Comparison of ENCODE assay signal across 1 cellular context in the genomic region with DNA sequence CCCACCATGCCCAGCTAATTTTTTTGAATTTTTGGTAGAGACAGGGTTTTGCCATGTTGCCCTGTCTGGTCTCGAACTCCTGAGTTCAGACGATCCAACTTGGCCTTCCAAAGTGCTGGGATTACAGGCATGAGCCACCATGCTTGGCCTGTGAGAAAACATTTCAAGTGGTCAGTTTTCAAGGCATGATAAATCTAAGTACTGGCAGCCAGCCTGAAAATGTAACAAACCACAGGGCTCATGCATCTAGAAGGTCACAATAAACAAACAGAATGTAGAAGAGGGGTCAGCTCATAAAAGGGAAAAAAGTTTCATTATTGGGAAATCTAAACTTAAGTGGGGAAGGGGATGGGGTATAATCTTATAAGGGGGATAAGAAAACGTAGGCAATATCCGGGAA.
TF ChIP-seq lines count a peak whose summit lies in the region.

No MANE protein-coding gene starts in this region.

TF ChIP-seq in HepG2, 621 proteins besides CTCF, POLR2A, EP300 and RAD21 (continued from another document):
- TF ChIP-seq, protein P1, sequence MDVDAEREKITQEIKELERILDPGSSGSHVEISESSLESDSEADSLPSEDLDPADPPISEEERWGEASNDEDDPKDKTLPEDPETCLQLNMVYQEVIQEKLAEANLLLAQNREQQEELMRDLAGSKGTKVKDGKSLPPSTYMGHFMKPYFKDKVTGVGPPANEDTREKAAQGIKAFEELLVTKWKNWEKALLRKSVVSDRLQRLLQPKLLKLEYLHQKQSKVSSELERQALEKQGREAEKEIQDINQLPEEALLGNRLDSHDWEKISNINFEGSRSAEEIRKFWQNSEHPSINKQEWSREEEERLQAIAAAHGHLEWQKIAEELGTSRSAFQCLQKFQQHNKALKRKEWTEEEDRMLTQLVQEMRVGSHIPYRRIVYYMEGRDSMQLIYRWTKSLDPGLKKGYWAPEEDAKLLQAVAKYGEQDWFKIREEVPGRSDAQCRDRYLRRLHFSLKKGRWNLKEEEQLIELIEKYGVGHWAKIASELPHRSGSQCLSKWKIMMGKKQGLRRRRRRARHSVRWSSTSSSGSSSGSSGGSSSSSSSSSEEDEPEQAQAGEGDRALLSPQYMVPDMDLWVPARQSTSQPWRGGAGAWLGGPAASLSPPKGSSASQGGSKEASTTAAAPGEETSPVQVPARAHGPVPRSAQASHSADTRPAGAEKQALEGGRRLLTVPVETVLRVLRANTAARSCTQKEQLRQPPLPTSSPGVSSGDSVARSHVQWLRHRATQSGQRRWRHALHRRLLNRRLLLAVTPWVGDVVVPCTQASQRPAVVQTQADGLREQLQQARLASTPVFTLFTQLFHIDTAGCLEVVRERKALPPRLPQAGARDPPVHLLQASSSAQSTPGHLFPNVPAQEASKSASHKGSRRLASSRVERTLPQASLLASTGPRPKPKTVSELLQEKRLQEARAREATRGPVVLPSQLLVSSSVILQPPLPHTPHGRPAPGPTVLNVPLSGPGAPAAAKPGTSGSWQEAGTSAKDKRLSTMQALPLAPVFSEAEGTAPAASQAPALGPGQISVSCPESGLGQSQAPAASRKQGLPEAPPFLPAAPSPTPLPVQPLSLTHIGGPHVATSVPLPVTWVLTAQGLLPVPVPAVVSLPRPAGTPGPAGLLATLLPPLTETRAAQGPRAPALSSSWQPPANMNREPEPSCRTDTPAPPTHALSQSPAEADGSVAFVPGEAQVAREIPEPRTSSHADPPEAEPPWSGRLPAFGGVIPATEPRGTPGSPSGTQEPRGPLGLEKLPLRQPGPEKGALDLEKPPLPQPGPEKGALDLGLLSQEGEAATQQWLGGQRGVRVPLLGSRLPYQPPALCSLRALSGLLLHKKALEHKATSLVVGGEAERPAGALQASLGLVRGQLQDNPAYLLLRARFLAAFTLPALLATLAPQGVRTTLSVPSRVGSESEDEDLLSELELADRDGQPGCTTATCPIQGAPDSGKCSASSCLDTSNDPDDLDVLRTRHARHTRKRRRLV (CRISPR knock-in tag; IDR thresholded peaks at IDR 0.05): no peak
- no peak for TF ChIP-seq KLF9 (CRISPR knock-in tag; IDR thresholded peaks at IDR 0.05; ENCODE audit: low read depth)
- no peak for TF ChIP-seq ZNF367 (CRISPR knock-in tag; IDR thresholded peaks at IDR 0.05; ENCODE audit: borderline replicate concordance)
- no peak for TF ChIP-seq ZNF773 (CRISPR knock-in tag; IDR thresholded peaks at IDR 0.05; ENCODE audit: borderline replicate concordance)
- no peak for TF ChIP-seq ZNF430 (CRISPR knock-in tag; IDR thresholded peaks at IDR 0.05)
- TF ChIP-seq MED1 (CRISPR knock-in tag; IDR thresholded peaks at IDR 0.05): no peak
